In genomic region chr4:153534792-153535629, GRCh38 we compare ENCODE assay signal across 15 cellular contexts.
DNase-seq lines count a peak whose midpoint lies in the region; ATAC-seq and TF ChIP-seq lines count a peak whose summit lies in the region.
"Had no signal": no experiment of that assay in that cellular context is flagged by ENCODE, and none has a peak within 500 bp of the region (broad histone marks: within the 10 kb centered on the region; RNA-seq: fewer than 3 reads in every experiment).

No MANE protein-coding gene starts in this region.

- no peaks in the 10 kb centered on the region for H3K27me3 ChIP-seq in CD4-positive, alpha-beta T cell (ENCODE audit: control insufficient read depth, insufficient read depth, low read length)
- H3K27me3 ChIP-seq: heart right ventricle, tibial nerve had no signal

- intact Hi-C loops in CD4-positive, alpha-beta T cell (cut with DNase I, micrococcal nuclease), result no loop called here

- peak; percentile 4 for TF ChIP-seq POLR2A in GM18505 (IDR thresholded peaks at IDR 0.05; ENCODE audit: borderline replicate concordance, extremely low read depth, insufficient read depth, insufficient read length)

- peaks cover 94% of the 10 kb centered on the region for H3K4me1 Mint-ChIP-seq in CD4-positive, alpha-beta T cell (ENCODE audit: low read depth)
- H3K4me1 Mint-ChIP-seq in activated naive CD8-positive, alpha-beta T cell treated with anti-CD3 and anti-CD28 coated beads, Interleukin-2, amount 10 ng/mL, durations not matched to agents 7 days and 5 days, result peaks cover 44% of the 10 kb centered on the region
- H3K4me1 Mint-ChIP-seq in naive B cell, result peaks cover 59 to 95% (median 76%) of the 10 kb centered on the region in 3 donors

- H3K36me3 Mint-ChIP-seq in CD4-positive, alpha-beta T cell (ENCODE audit: low read depth), result peaks cover 52% of the 10 kb centered on the region
- H3K36me3 Mint-ChIP-seq in activated naive CD8-positive, alpha-beta T cell treated with anti-CD3 and anti-CD28 coated beads, Interleukin-2, amount 10 ng/mL, durations not matched to agents 7 days and 5 days, result peaks cover 25% of the 10 kb centered on the region
- H3K36me3 Mint-ChIP-seq in naive B cell, result peaks cover 0 to 4% of the 10 kb centered on the region in 2 donors

- H3K27ac Mint-ChIP-seq in CD4-positive, alpha-beta T cell, result peak overlapping the region; percentile 91
- H3K27ac Mint-ChIP-seq in activated naive CD8-positive, alpha-beta T cell treated with anti-CD3 and anti-CD28 coated beads, Interleukin-2, amount 10 ng/mL, durations not matched to agents 7 days and 5 days, result peak overlapping the region; percentile 50
- H3K27ac Mint-ChIP-seq in naive B cell, result peak overlapping the region; percentile 89 to 98 (median 94)

- POLR2A ChIA-PET in CD4-positive, alpha-beta T cell (lab: Charles Lee), result interaction anchor here (0.9 to 5.6 kb wide), 7 partner anchors 13 to 68 kb away, joined by 3 to 18 read pairs (median 5); partner anchors contain the start of gene TMEM131L
- POLR2A ChIA-PET in activated naive CD8-positive, alpha-beta T cell treated with anti-CD3 and anti-CD28 coated beads, Interleukin-2, amount 10 ng/mL, durations not matched to agents 7 days and 5 days (lab: Charles Lee), result interaction anchor here (1.0 to 1.8 kb wide), 3 partner anchors 11 to 69 kb away, joined by 3 to 4 read pairs (median 4); partner anchors contain the start of gene TMEM131L

- H3K27me3 Mint-ChIP-seq in CD4-positive, alpha-beta T cell, result no peaks in the 10 kb centered on the region
- no peaks in the 10 kb centered on the region for H3K27me3 Mint-ChIP-seq in activated naive CD8-positive, alpha-beta T cell treated with anti-CD3 and anti-CD28 coated beads, Interleukin-2, amount 10 ng/mL, durations not matched to agents 7 days and 5 days
- no peaks in the 10 kb centered on the region for H3K27me3 Mint-ChIP-seq in naive B cell

- CTCF ChIA-PET in CD4-positive, alpha-beta T cell (lab: Charles Lee), result interaction anchor here (1.4 to 2.8 kb wide), 7 partner anchors 11 to 102 kb away, joined by 3 to 12 read pairs (median 5); partner anchors contain the start of gene TMEM131L

- H3K9me3 ChIP-seq in CD4-positive, alpha-beta T cell (ENCODE audit: control insufficient read depth, low read length), result no peaks in the 10 kb centered on the region
- H3K9me3 ChIP-seq: heart right ventricle, tibial nerve had no signal

- ATAC-seq in CD4-positive, alpha-beta T cell (ENCODE audit: poor library complexity), result no peak
- ATAC-seq in GM18505 (IDR thresholded peaks at IDR 0.05; ENCODE audit: unreplicated experiment) (no peak), naive B cell (ENCODE audit: low read depth in 2 of 2) (no peak), GM21381 (IDR thresholded peaks at IDR 0.05; ENCODE audit: unreplicated experiment) (no peak), GM21576 (IDR thresholded peaks at IDR 0.05; ENCODE audit: unreplicated experiment) (no peak), GM21619 (IDR thresholded peaks at IDR 0.05; ENCODE audit: unreplicated experiment) (no peak)
- no peak for ATAC-seq in activated naive CD8-positive, alpha-beta T cell treated with anti-CD3 and anti-CD28 coated beads, Interleukin-2, amount 10 ng/mL, durations not matched to agents 7 days and 5 days (ENCODE audit: low read depth)

- no peak for DNase-seq in CD4-positive, alpha-beta T cell
- DNase-seq in activated naive CD8-positive, alpha-beta T cell treated with anti-CD3 and anti-CD28 coated beads, Interleukin-2, amount 10 ng/mL, durations not matched to agents 7 days and 5 days, result no peak
- DNase-seq in naive B cell (no peak), germinal center (ENCODE audit: low spot score) (no peak)
- DNase-seq: activated CD8-positive, alpha-beta memory T cell treated with anti-CD3 and anti-CD28 coated beads, Interleukin-2, amount 50 U/mL, for 4 hours; anterior cingulate cortex; heart right ventricle; KBM-7; NCI-H1105 treated with DMSO at 0.1 percent for 48 hours; NCI-H2227 treated with DMSO at 0.1 percent for 48 hours had no signal

- H3K27ac ChIP-seq in CD4-positive, alpha-beta T cell (ENCODE audit: low read depth, low read length), result peak overlapping the region; percentile 52
- H3K27ac ChIP-seq: heart right ventricle, tibial nerve had no signal

- peak overlapping the region; percentile 68 for H3K4me3 Mint-ChIP-seq in CD4-positive, alpha-beta T cell
- H3K4me3 Mint-ChIP-seq in activated naive CD8-positive, alpha-beta T cell treated with anti-CD3 and anti-CD28 coated beads, Interleukin-2, amount 10 ng/mL, durations not matched to agents 7 days and 5 days, result no peak overlapping the region
- peak overlapping the region in 6 of 8 donors; percentile 0 to 84 (median 48) for H3K4me3 Mint-ChIP-seq in naive B cell

- H3K9me3 Mint-ChIP-seq in CD4-positive, alpha-beta T cell, result no peaks in the 10 kb centered on the region
- no peaks in the 10 kb centered on the region for H3K9me3 Mint-ChIP-seq in activated naive CD8-positive, alpha-beta T cell treated with anti-CD3 and anti-CD28 coated beads, Interleukin-2, amount 10 ng/mL, durations not matched to agents 7 days and 5 days
- H3K9me3 Mint-ChIP-seq in naive B cell, result no peaks in the 10 kb centered on the region

- no peak for TF ChIP-seq CTCF in CD4-positive, alpha-beta T cell (IDR thresholded peaks at IDR 0.05)
